1 cellular context compared by ENCODE assay signal in the genomic region with DNA sequence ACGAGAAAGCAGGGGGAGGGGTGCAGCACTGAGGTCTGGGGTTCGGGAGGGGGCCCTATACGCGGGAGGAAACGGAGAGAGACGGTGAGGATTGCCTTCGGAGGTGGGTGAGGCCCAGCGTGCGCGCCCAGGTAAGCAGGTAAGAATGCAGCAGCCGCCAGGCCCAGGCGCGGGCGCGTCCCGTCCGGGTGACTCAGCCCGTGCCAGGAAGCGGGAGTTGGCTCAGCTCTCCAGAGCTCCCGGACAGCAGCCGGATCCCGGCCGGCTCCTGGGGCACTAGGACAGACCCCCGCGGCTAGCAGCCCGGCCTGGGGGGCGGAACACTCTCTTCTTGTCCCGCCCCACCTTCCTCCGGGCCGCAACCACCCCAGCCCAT.
TF ChIP-seq lines count a peak whose summit lies in the region.

No MANE protein-coding gene starts in this region.

TF ChIP-seq in WTC11, 78 proteins besides CTCF, POLR2A, EP300 and RAD21 (continued from another document):
- TF ChIP-seq, protein P1, sequence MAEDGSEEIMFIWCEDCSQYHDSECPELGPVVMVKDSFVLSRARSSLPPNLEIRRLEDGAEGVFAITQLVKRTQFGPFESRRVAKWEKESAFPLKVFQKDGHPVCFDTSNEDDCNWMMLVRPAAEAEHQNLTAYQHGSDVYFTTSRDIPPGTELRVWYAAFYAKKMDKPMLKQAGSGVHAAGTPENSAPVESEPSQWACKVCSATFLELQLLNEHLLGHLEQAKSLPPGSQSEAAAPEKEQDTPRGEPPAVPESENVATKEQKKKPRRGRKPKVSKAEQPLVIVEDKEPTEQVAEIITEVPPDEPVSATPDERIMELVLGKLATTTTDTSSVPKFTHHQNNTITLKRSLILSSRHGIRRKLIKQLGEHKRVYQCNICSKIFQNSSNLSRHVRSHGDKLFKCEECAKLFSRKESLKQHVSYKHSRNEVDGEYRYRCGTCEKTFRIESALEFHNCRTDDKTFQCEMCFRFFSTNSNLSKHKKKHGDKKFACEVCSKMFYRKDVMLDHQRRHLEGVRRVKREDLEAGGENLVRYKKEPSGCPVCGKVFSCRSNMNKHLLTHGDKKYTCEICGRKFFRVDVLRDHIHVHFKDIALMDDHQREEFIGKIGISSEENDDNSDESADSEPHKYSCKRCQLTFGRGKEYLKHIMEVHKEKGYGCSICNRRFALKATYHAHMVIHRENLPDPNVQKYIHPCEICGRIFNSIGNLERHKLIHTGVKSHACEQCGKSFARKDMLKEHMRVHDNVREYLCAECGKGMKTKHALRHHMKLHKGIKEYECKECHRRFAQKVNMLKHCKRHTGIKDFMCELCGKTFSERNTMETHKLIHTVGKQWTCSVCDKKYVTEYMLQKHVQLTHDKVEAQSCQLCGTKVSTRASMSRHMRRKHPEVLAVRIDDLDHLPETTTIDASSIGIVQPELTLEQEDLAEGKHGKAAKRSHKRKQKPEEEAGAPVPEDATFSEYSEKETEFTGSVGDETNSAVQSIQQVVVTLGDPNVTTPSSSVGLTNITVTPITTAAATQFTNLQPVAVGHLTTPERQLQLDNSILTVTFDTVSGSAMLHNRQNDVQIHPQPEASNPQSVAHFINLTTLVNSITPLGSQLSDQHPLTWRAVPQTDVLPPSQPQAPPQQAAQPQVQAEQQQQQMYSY (CRISPR knock-in tag; IDR thresholded peaks at IDR 0.05), result peak; percentile 69; the same call in 1 of the 2 replicates
- TF ChIP-seq ZNF263 (CRISPR knock-in tag; IDR thresholded peaks at IDR 0.05; ENCODE audit: low read depth), result no peak
